Comparison of ENCODE assay signal across 19 cellular contexts in the genomic region with DNA sequence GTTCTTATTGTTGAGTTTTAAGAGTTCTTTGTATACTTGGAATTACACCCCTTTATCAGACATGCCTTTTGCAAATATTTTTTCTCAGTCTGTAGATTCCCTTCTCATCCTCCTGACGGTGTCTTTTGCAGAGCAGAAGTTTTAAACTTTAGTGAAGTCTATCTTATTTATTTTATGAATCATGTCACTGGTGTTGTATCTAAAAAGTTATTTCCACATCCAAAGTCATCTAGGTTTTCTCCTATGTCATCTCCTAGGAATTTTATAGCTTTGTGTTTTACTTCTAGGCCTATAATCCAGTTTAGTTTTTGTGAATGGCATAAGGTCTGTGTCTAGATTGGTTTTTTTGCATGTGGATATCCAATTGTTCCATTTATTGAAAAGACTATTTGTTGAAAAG.
DNase-seq lines count a peak whose midpoint lies in the region; ATAC-seq and TF ChIP-seq lines count a peak whose summit lies in the region.
"Had no signal": no experiment of that assay in that cellular context is flagged by ENCODE, and none has a peak within 500 bp of the region (broad histone marks: within the 10 kb centered on the region; RNA-seq: fewer than 3 reads in every experiment).

No MANE protein-coding gene starts in this region.

- no peaks in the 10 kb centered on the region for H3F3A ChIP-seq in PC-3 (ENCODE audit: low read length, unreplicated experiment)

- H3K79me2 ChIP-seq in PC-3 (ENCODE audit: low read length), result no peaks in the 10 kb centered on the region

- H3K27me3 ChIP-seq in PC-3 (ENCODE audit: low read length), result no peaks in the 10 kb centered on the region
- H3K27me3 ChIP-seq: BLaER1 had no signal

- no peak overlapping the region for H3K27ac ChIP-seq in PC-3 (ENCODE audit: low read length)
- H3K27ac ChIP-seq: 22Rv1, BLaER1, C4-2B, GM23248 had no signal

- peaks cover 8% of the 10 kb centered on the region; the same call in 1 of the 2 replicates for H3K9me3 ChIP-seq in PC-3 (ENCODE audit: low read length)

- no peak overlapping the region for H2AFZ ChIP-seq in PC-3 (ENCODE audit: low read length)
- H2AFZ ChIP-seq: GM23248 had no signal

- H4K20me1 ChIP-seq in PC-3 (ENCODE audit: low read length), result no peaks in the 10 kb centered on the region
- H4K20me1 ChIP-seq: BLaER1 had no signal

- H3K4me2 ChIP-seq in PC-3 (ENCODE audit: low read length), result 0 out of 2 replicates have a peak overlapping the region, but pooled peaks have one; percentile 10
- H3K4me2 ChIP-seq: BLaER1 had no signal

- CTCF ChIA-PET in PC-3 (lab: Charles Lee), result interaction anchor here (0.6 to 0.7 kb wide), 2 partner anchors 57 to 398 kb away, joined by 3 read pairs; no protein-coding TSS in a partner anchor

- H3K4me3 ChIP-seq in PC-3 (ENCODE audit: low read length) (no peak overlapping the region), fibroblast of mammary gland (ENCODE audit: control insufficient read depth, low read depth, low read length) (no peak overlapping the region)
- H3K4me3 ChIP-seq: BLaER1, GM23248 had no signal

- intact Hi-C loops in PC-3 (cut with micrococcal nuclease), result loop anchor here (10.0 kb wide), 1 partner anchor 63 kb away; no protein-coding TSS in a partner anchor

- H3K9me2 ChIP-seq in PC-3 (replicated peaks; ENCODE audit: low read length), result no peaks in the 10 kb centered on the region

- peaks cover 17% of the 10 kb centered on the region; the same call in 1 of the 2 replicates for H3K4me1 ChIP-seq in PC-3 (ENCODE audit: insufficient read depth, low read length)
- H3K4me1 ChIP-seq: BLaER1, Caco-2 had no signal

- no peaks in the 10 kb centered on the region for H3K36me3 ChIP-seq in PC-3 (ENCODE audit: low read depth, low read length)

- TF ChIP-seq CTCF in PC-3 (conservative IDR thresholded peaks at IDR 0.05; ENCODE audit: low read depth, low read length), result no peak
- no peak for TF ChIP-seq CTCF in fibroblast of mammary gland (conservative IDR thresholded peaks at IDR 0.05; ENCODE audit: control insufficient read depth, insufficient read depth, low read depth, low read length)

- POLR2A ChIA-PET in PC-3 (lab: Charles Lee; ENCODE audit: unreplicated experiment), result no interaction called here

- ATAC-seq in PC-3, result peak; percentile 37
- no peak for ATAC-seq in HG02870 (IDR thresholded peaks at IDR 0.05; ENCODE audit: unreplicated experiment)
- no peak for ATAC-seq in GM21528 (IDR thresholded peaks at IDR 0.05; ENCODE audit: low FRiP score, unreplicated experiment)
- ATAC-seq: CD8-positive, alpha-beta T cell had no signal

- in situ Hi-C loops in KBM-7 (cut with MboI; ENCODE audit: low pct_unique_long_range_greater_than_20kb, low sequenced_read_pairs), result no loop called here

- peak; percentile 26 for DNase-seq in EH (ENCODE audit: low read depth)
- peak; percentile 52 for DNase-seq in PC-3
- peak; percentile 15 for DNase-seq in fibroblast of mammary gland (ENCODE audit: low read depth)
- no peak for DNase-seq in KBM-7
- DNase-seq: Caco-2; CD4-positive, CD25-positive, alpha-beta regulatory T cell; CD8-positive, alpha-beta T cell; DMS153; DND-41; EL; GDM1; GM23248; H7; HCEC 1CT had no signal

- BruUV-seq in PC-3 (replicated peaks; lab: Mats Ljungman, UMichigan), result no TSS peak

- no peak overlapping the region for H3K9ac ChIP-seq in PC-3 (ENCODE audit: low read length)
- H3K9ac ChIP-seq: BLaER1, GM23248 had no signal
